ENCODE assay signal across 8 cellular contexts in genomic region chrX:119398974-119399771, GRCh38. TPM values are rescaled to one million over a fixed set of nuclear protein-coding genes. Genes with fewer than 3 reads are reported as not detected.
DNase-seq lines count a peak whose midpoint lies in the region; ATAC-seq and TF ChIP-seq lines count a peak whose summit lies in the region.

SLC25A43 (plus strand) TSS chrX:119399336; CDS start chrX:119399404, 68 bp downstream.

- no peak for TF ChIP-seq CTCF in GM06990 (IDR thresholded peaks at IDR 0.05; ENCODE audit: insufficient read depth, low read length, poor library complexity, severe bottlenecking)

- peak within 1 kb of the TSS; percentile 71 for H3K27ac Mint-ChIP-seq in activated CD4-positive, alpha-beta memory T cell treated with anti-CD3 and anti-CD28 coated beads, Interleukin-2, amount 10 ng/mL, durations not matched to agents 7 days and 5 days

- no peak for TF ChIP-seq EP300 in Ishikawa (IDR thresholded peaks at IDR 0.05; ENCODE audit: borderline replicate concordance)

- H3K27me3 Mint-ChIP-seq in activated CD4-positive, alpha-beta memory T cell treated with anti-CD3 and anti-CD28 coated beads, Interleukin-2, amount 10 ng/mL, durations not matched to agents 7 days and 5 days, result no peaks in the 10 kb centered on the region

- POLR2A ChIA-PET in activated CD4-positive, alpha-beta memory T cell treated with anti-CD3 and anti-CD28 coated beads, Interleukin-2, amount 10 ng/mL, durations not matched to agents 7 days and 5 days (lab: Charles Lee), result interaction anchor here (0.8 kb wide), 1 partner anchor 32 kb away, joined by 3 read pairs; no protein-coding TSS in a partner anchor

- peak within 1 kb of the TSS; percentile 80 for H3K27ac ChIP-seq in subcutaneous abdominal adipose tissue (ENCODE audit: low read depth, low read length)

- TF ChIP-seq RAD21 in Ishikawa (IDR thresholded peaks at IDR 0.05; ENCODE audit: low read depth), result no peak

- peak within 1 kb of the TSS; percentile 75 for H3K4me3 ChIP-seq in GM06990 (replicated peaks; ENCODE audit: low read depth, low read length)
- H3K4me3 ChIP-seq in mononuclear cell (ENCODE audit: low read length), result peak within 1 kb of the TSS; percentile 49
- H3K4me3 ChIP-seq in subcutaneous abdominal adipose tissue (ENCODE audit: low read depth in 1 of 5, low read length in 5 of 5), result peak within 1 kb of the TSS; percentile 63 to 74 (median 67)

- ATAC-seq in GM21717 (IDR thresholded peaks at IDR 0.05; ENCODE audit: unreplicated experiment), result peak; percentile 89

- H3K27me3 ChIP-seq in GM06990 (replicated peaks; ENCODE audit: control insufficient read depth, insufficient read depth, low read length) (no peaks in the 10 kb centered on the region), mononuclear cell (ENCODE audit: insufficient read depth, low read length) (no peaks in the 10 kb centered on the region), subcutaneous abdominal adipose tissue (ENCODE audit: control insufficient read depth in 5 of 5, insufficient read depth in 4 of 5, low read length in 5 of 5) (peaks cover 0 to 3% (median 0%) of the 10 kb centered on the region in 5 donors)

- H3K4me1 Mint-ChIP-seq in activated CD4-positive, alpha-beta memory T cell treated with anti-CD3 and anti-CD28 coated beads, Interleukin-2, amount 10 ng/mL, durations not matched to agents 7 days and 5 days, result peaks cover 16% of the 10 kb centered on the region

- peak within 1 kb of the TSS; percentile 52 to 81 (median 66) for H3K9ac ChIP-seq in subcutaneous abdominal adipose tissue (ENCODE audit: low read length in 5 of 5)

- peaks cover 16% of the 10 kb centered on the region for H3K4me1 ChIP-seq in mononuclear cell (ENCODE audit: insufficient read depth, low read length)
- peaks cover 0 to 27% (median 18%) of the 10 kb centered on the region in 5 donors for H3K4me1 ChIP-seq in subcutaneous abdominal adipose tissue (ENCODE audit: control insufficient read depth in 5 of 5, insufficient read depth in 5 of 5, low read length in 5 of 5)

- no peaks in the 10 kb centered on the region for H3K9me3 ChIP-seq in mononuclear cell (ENCODE audit: low read depth, low read length)
- no peaks in the 10 kb centered on the region for H3K9me3 ChIP-seq in subcutaneous abdominal adipose tissue (ENCODE audit: control insufficient read depth in 5 of 5, low read length in 5 of 5)

- peak; percentile 74 for DNase-seq in GM06990 (ENCODE audit: extremely low read depth, insufficient read length)
- peak; percentile 34 for DNase-seq in activated CD4-positive, alpha-beta memory T cell treated with anti-CD3 and anti-CD28 coated beads, Interleukin-2, amount 10 ng/mL, durations not matched to agents 7 days and 5 days
- DNase-seq in NCI-H1048 (lab: John Stamatoyannopoulos, UW), result no peak

- in situ Hi-C loops in endometrial microvascular endothelial cells (cut with HindIII; ENCODE audit: inconsistent ontology term, low pct_unique_long_range_greater_than_20kb, low sequenced_read_pairs), result no loop called here

- no peaks in the 10 kb centered on the region for H3K9me3 Mint-ChIP-seq in activated CD4-positive, alpha-beta memory T cell treated with anti-CD3 and anti-CD28 coated beads, Interleukin-2, amount 10 ng/mL, durations not matched to agents 7 days and 5 days

- H3K36me3 Mint-ChIP-seq in activated CD4-positive, alpha-beta memory T cell treated with anti-CD3 and anti-CD28 coated beads, Interleukin-2, amount 10 ng/mL, durations not matched to agents 7 days and 5 days (ENCODE audit: low read depth), result no peaks in the 10 kb centered on the region

- H3K4me3 Mint-ChIP-seq in activated CD4-positive, alpha-beta memory T cell treated with anti-CD3 and anti-CD28 coated beads, Interleukin-2, amount 10 ng/mL, durations not matched to agents 7 days and 5 days, result peak within 1 kb of the TSS; percentile 77

- H3K36me3 ChIP-seq in GM06990 (ENCODE audit: control insufficient read depth, insufficient read depth, low read length) (no peaks in the 10 kb centered on the region), subcutaneous abdominal adipose tissue (ENCODE audit: control insufficient read depth in 5 of 5, insufficient read depth in 5 of 5, low read length in 5 of 5) (no peaks in the 10 kb centered on the region)

- CTCF ChIA-PET in activated CD4-positive, alpha-beta memory T cell treated with anti-CD3 and anti-CD28 coated beads, Interleukin-2, amount 10 ng/mL, durations not matched to agents 7 days and 5 days (lab: Charles Lee), result no interaction called here

TF ChIP-seq in Ishikawa, 13 proteins besides CTCF, POLR2A, EP300 and RAD21:
- TF ChIP-seq EGR1 (IDR thresholded peaks at IDR 0.05), result no peak
- no peak for TF ChIP-seq NFIC (IDR thresholded peaks at IDR 0.05)
- no peak for TF ChIP-seq FOXM1 (IDR thresholded peaks at IDR 0.05; ENCODE audit: borderline replicate concordance, low read depth)
- TF ChIP-seq MAX (IDR thresholded peaks at IDR 0.05), result peak; percentile 63; the same call in 1 of the 2 replicates
- peak; percentile 56; the same call in 1 of the 2 replicates for TF ChIP-seq ZBTB7A (IDR thresholded peaks at IDR 0.05; ENCODE audit: low read depth)
- no peak for TF ChIP-seq TAF1 (IDR thresholded peaks at IDR 0.05; ENCODE audit: low read depth)
- no peak for TF ChIP-seq TCF12 (IDR thresholded peaks at IDR 0.05; ENCODE audit: low read depth)
- no peak for TF ChIP-seq YY1 (IDR thresholded peaks at IDR 0.05; ENCODE audit: low read depth)

RNA-seq across cellular contexts. Expression of gene SLC25A43, which starts in this region (rescaled TPM):
- total RNA-seq in activated CD4-positive, alpha-beta memory T cell treated with anti-CD3 and anti-CD28 coated beads, Interleukin-2, amount 10 ng/mL, durations not matched to agents 7 days and 5 days, result 1 to 10 TPM; 5.2 to 5.9 TPM
- 24.8 TPM for total RNA-seq in endometrial microvascular endothelial cells (ENCODE audit: inconsistent ontology term)
- total RNA-seq in mononuclear cell, result 3.0 TPM
